In the genomic region with DNA sequence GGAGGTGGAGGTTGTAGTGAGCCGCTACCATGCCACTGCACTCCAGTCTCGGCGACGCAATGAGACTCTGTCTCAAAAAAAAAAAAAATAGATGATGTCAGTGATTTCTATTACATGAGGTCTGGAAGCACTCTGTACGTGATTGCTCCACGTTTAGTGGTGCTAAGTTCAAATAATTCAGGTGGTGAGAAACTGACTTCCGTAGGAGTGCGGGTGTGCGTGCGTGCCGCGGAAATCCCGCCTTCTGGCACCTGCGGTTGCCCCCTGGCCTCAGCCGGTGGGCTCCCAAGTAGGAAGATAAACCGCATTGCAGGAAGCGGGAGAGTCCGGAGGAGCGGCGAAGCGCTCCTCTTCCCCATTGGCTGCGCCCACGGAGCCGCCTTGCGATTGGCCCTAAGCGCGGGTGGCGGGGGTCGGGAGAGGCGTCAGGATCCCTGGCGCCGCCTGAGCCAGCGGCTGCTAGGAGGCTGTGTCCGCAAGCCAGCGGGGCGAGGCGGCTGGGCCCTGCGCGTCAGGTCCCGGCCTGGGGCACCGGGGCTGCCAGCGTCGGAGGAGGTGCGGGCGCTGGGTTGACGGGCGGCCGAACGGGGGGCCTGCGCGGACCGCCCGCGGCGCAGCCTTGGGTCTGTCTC, we compare ENCODE assay signal across 8 cellular contexts. TPM values are rescaled to one million over a fixed set of nuclear protein-coding genes. Genes with fewer than 3 reads are reported as not detected.
DNase-seq lines count a peak whose midpoint lies in the region; ATAC-seq and TF ChIP-seq lines count a peak whose summit lies in the region.
"Not testable (repeated sequence)": the region's sequence is repeated elsewhere in the genome, so short reads cannot be mapped to it uniquely, and the experiment has no call there.

No MANE protein-coding gene starts in this region.

- POLR2A ChIA-PET in OCI-LY7 (lab: Charles Lee): interaction anchor here (0.9 to 1.1 kb wide), 2 partner anchors 28 to 83 kb away, joined by 4 to 7 read pairs; no protein-coding TSS in a partner anchor

- H3K4me2 ChIP-seq in OCI-LY7 (ENCODE audit: low read length) (peak overlapping the region; percentile 74), mesenchymal stem cell (ENCODE audit: low read length, poor library complexity, severe bottlenecking) (peak overlapping the region; percentile 56)

- not testable (repeated sequence) for H3K79me2 ChIP-seq in OCI-LY7 (ENCODE audit: insufficient read depth, low read depth, low read length)

- ATAC-seq in GM19324 (IDR thresholded peaks at IDR 0.05; ENCODE audit: low FRiP score, unreplicated experiment) (peak; percentile 62), HG03432 (IDR thresholded peaks at IDR 0.05; ENCODE audit: unreplicated experiment) (peak; percentile 88)
- peak; percentile 84 for ATAC-seq in activated T-helper 17 cell treated with anti-CD3 and anti-CD28 coated beads, Interleukin-2, amount 50 U/mL, for 72 hours (replicated peaks)

- peak overlapping the region; percentile 56 for H3K27ac Mint-ChIP-seq in activated T-helper 17 cell treated with anti-CD3 and anti-CD28 coated beads, Interleukin-2, amount 50 U/mL, for 72 hours

- intact Hi-C loops in OCI-LY7 (cut with micrococcal nuclease; ENCODE audit: unreplicated experiment): not testable (repeated sequence)

- not testable (repeated sequence) for H2AK5ac ChIP-seq in mesenchymal stem cell (ENCODE audit: low read length, severe bottlenecking)

- H2BK12ac ChIP-seq in mesenchymal stem cell (ENCODE audit: low read length in 2 of 2): not testable (repeated sequence)

- not testable (repeated sequence) for H3K4me1 ChIP-seq in BE2C; OCI-LY7 (ENCODE audit: insufficient read depth, low read length, poor library complexity, severe bottlenecking); mesenchymal stem cell (ENCODE audit: control insufficient read depth, insufficient read depth, low read depth, low read length)

- not testable (repeated sequence) for H4K91ac ChIP-seq in mesenchymal stem cell (ENCODE audit: low read length)

- H3K4me3 Mint-ChIP-seq in activated T-helper 17 cell treated with anti-CD3 and anti-CD28 coated beads, Interleukin-2, amount 50 U/mL, for 72 hours: peak overlapping the region; percentile 86

- H3K27ac ChIP-seq in OCI-LY7 (ENCODE audit: low read depth, low read length, poor library complexity, severe bottlenecking): peak overlapping the region; percentile 76
- not testable (repeated sequence) for H3K27ac ChIP-seq in mesenchymal stem cell (ENCODE audit: low read length, poor library complexity, severe bottlenecking)

- not testable (repeated sequence) for H2BK5ac ChIP-seq in mesenchymal stem cell (ENCODE audit: low read depth, low read length, poor library complexity, severe bottlenecking)

- H3K9ac ChIP-seq in mesenchymal stem cell (ENCODE audit: low read length): not testable (repeated sequence)

- not testable (repeated sequence) for H3K27me3 ChIP-seq in BE2C; mesenchymal stem cell (ENCODE audit: control insufficient read depth in 1 of 2, insufficient read depth in 1 of 2, low read length in 2 of 2)

- H3K27me3 Mint-ChIP-seq in activated T-helper 17 cell treated with anti-CD3 and anti-CD28 coated beads, Interleukin-2, amount 50 U/mL, for 72 hours: not testable (repeated sequence)

- WGBS in mesenchymal stem cell: 6% methylated on average over 54 of the region's 55 CpGs

- H4K8ac ChIP-seq in mesenchymal stem cell (ENCODE audit: low read length): not testable (repeated sequence)

- H3K4me1 Mint-ChIP-seq in activated T-helper 17 cell treated with anti-CD3 and anti-CD28 coated beads, Interleukin-2, amount 50 U/mL, for 72 hours: not testable (repeated sequence)

- not testable (repeated sequence) for H2BK120ac ChIP-seq in mesenchymal stem cell (ENCODE audit: low read depth, low read length)

- H3K79me1 ChIP-seq in mesenchymal stem cell (replicated peaks; ENCODE audit: low read length, poor library complexity, severe bottlenecking): not testable (repeated sequence)

- not testable (repeated sequence) for H3K36me3 Mint-ChIP-seq in activated T-helper 17 cell treated with anti-CD3 and anti-CD28 coated beads, Interleukin-2, amount 50 U/mL, for 72 hours (ENCODE audit: low read depth)

- H3K14ac ChIP-seq in mesenchymal stem cell (ENCODE audit: low read length in 2 of 2): not testable (repeated sequence)

- not testable (repeated sequence) for H3K9me3 ChIP-seq in BE2C; OCI-LY7 (ENCODE audit: low read length); mesenchymal stem cell (ENCODE audit: control insufficient read depth, low read length)

- H3K36me3 ChIP-seq in BE2C; OCI-LY7 (ENCODE audit: insufficient read depth, low read length); mesenchymal stem cell (ENCODE audit: control insufficient read depth in 1 of 2, insufficient read depth in 2 of 2, low read depth in 1 of 2, low read length in 2 of 2): not testable (repeated sequence)

- not testable (repeated sequence) for BruUV-seq in OCI-LY7 (replicated peaks; lab: Mats Ljungman, UMichigan)

- H3K18ac ChIP-seq in mesenchymal stem cell (ENCODE audit: low read depth in 1 of 2, low read length in 2 of 2): not testable (repeated sequence)

- H3K4ac ChIP-seq in mesenchymal stem cell (ENCODE audit: low read depth in 1 of 2, low read length in 2 of 2): not testable (repeated sequence)

- CTCF ChIA-PET in OCI-LY7 (lab: Charles Lee; ENCODE audit: unreplicated experiment): not testable (repeated sequence)

- H3K9me2 ChIP-seq in OCI-LY7 (ENCODE audit: insufficient read depth, low read length): not testable (repeated sequence)

- H3K4me3 ChIP-seq in BE2C (ENCODE audit: low read depth, low read length): peak overlapping the region; percentile 57
- H3K4me3 ChIP-seq in OCI-LY7 (ENCODE audit: low read depth, low read length, poor library complexity, severe bottlenecking): peak overlapping the region; percentile 64
- H3K4me3 ChIP-seq in epithelial cell of esophagus (ENCODE audit: low read length): peak overlapping the region; percentile 16
- peak overlapping the region in 1 of 2 experiments; percentile 61 for H3K4me3 ChIP-seq in mesenchymal stem cell (ENCODE audit: insufficient read depth in 1 of 2, low read depth in 1 of 2, low read length in 2 of 2)

- H2BK15ac ChIP-seq in mesenchymal stem cell (ENCODE audit: low read depth, poor library complexity, severe bottlenecking): not testable (repeated sequence)

- H3K9me3 Mint-ChIP-seq in activated T-helper 17 cell treated with anti-CD3 and anti-CD28 coated beads, Interleukin-2, amount 50 U/mL, for 72 hours: not testable (repeated sequence)

- TF ChIP-seq CTCF in BE2C (IDR thresholded peaks at IDR 0.05; ENCODE audit: low read depth, low read length); OCI-LY7 (conservative IDR thresholded peaks at IDR 0.05; ENCODE audit: low read length); epithelial cell of esophagus (IDR thresholded peaks at IDR 0.05; ENCODE audit: insufficient read depth, low read depth, low read length, missing control alignments): not testable (repeated sequence)

- H3K23ac ChIP-seq in mesenchymal stem cell (ENCODE audit: low read length in 2 of 2): not testable (repeated sequence)

- H2AFZ ChIP-seq in OCI-LY7 (ENCODE audit: low read length): peak overlapping the region; percentile 95
- not testable (repeated sequence) for H2AFZ ChIP-seq in mesenchymal stem cell (ENCODE audit: low read depth, low read length)

- not testable (repeated sequence) for H4K20me1 ChIP-seq in OCI-LY7 (ENCODE audit: insufficient read depth, low read length)

- DNase-seq in BE2C: peak; percentile 88
- DNase-seq in OCI-LY7 (ENCODE audit: low spot score): peak; percentile 45
- DNase-seq in epithelial cell of esophagus (ENCODE audit: low read depth): peak; percentile 24
- peak; percentile 56 for DNase-seq in mesenchymal stem cell
- DNase-seq in stimulated activated CD4-positive, alpha-beta T cell treated with anti-CD3 and anti-CD28 coated beads, Interleukin-4, amount 100 ng/mL, for 1 hour: peak; percentile 55

RNA-seq across cellular contexts. Expression of gene NIPA1, which starts 28.9 kb away (rescaled TPM):
- 32.6 TPM for polyA plus RNA-seq in BE2C (2012; ENCODE audit: insufficient read depth, insufficient read length, low read depth)
- total RNA-seq in OCI-LY7 (2014; rRNA removed; shearing (Covaris generic)): 30.9 and 40.3 TPM in 2 replicates
- 49.0 and 51.2 TPM in 2 replicates for total RNA-seq in OCI-LY7 (2022)
- total RNA-seq in activated T-helper 17 cell treated with anti-CD3 and anti-CD28 coated beads, Interleukin-2, amount 50 U/mL, for 72 hours: 10 to 100 TPM; 14.5 to 21.2 TPM
- 5.6 TPM for polyA plus RNA-seq in mesenchymal stem cell (2013, experiment 1 of 2)
- polyA plus RNA-seq in mesenchymal stem cell (2013, experiment 2 of 2): 6.2 TPM

Comparison
In these comparisons a context has a peak if more than half of its experiments do, and no peak if none do; other contexts are left out.
1. DNase-seq: peak in every context shown above with its lines; median percentile 88 in BE2C; 56 in mesenchymal stem cell; 55 in stimulated activated CD4-positive, alpha-beta T cell treated with anti-CD3 and anti-CD28 coated beads, Interleukin-4, amount 100 ng/mL, for 1 hour; 45 in OCI-LY7; 24 in epithelial cell of esophagus.